Comparison of ENCODE assay signal across 9 cellular contexts in genomic region chr14:26730929-26731618, GRCh38.
DNase-seq lines count a peak whose midpoint lies in the region; ATAC-seq, FAIRE-seq and TF ChIP-seq lines count a peak whose summit lies in the region.
"Had no signal": no experiment of that assay in that cellular context is flagged by ENCODE, and none has a peak within 500 bp of the region (broad histone marks: within the 10 kb centered on the region; RNA-seq: fewer than 3 reads in every experiment).

No MANE protein-coding gene starts in this region.

- H3K4me2 ChIP-seq in A549 (no peak overlapping the region), hepatocyte (no peak overlapping the region)

- no peaks in the 10 kb centered on the region for H3K9me3 ChIP-seq in A549
- H3K9me3 ChIP-seq in HEK293 (ENCODE audit: control insufficient read depth, insufficient read depth, low read depth, low read length) = no peaks in the 10 kb centered on the region
- no peaks in the 10 kb centered on the region for H3K9me3 ChIP-seq in RWPE2 (ENCODE audit: severe bottlenecking)
- no peaks in the 10 kb centered on the region for H3K9me3 ChIP-seq in hepatocyte (ENCODE audit: low read depth)

- TF ChIP-seq EP300 in A549 (IDR thresholded peaks at IDR 0.05) = no peak

- no peak overlapping the region for H2AFZ ChIP-seq in hepatocyte

- H3K4me1 ChIP-seq in A549 (no peaks in the 10 kb centered on the region), HEK293 (ENCODE audit: control insufficient read depth, insufficient read depth, low read length) (no peaks in the 10 kb centered on the region), RWPE2 (ENCODE audit: insufficient read depth, poor library complexity, severe bottlenecking) (no peaks in the 10 kb centered on the region), hepatocyte (ENCODE audit: insufficient read depth) (no peaks in the 10 kb centered on the region)

- H3K27me3 ChIP-seq in RWPE2 (ENCODE audit: insufficient read depth, poor library complexity, severe bottlenecking) (peaks cover 4% of the 10 kb centered on the region), hepatocyte (no peaks in the 10 kb centered on the region)

- H4K20me1 ChIP-seq in hepatocyte (ENCODE audit: insufficient read depth, poor library complexity, severe bottlenecking) = no peaks in the 10 kb centered on the region

- CTCF ChIA-PET in A549 (lab: Yijun Ruan, JAX) (interaction anchor here (0.6 to 1.7 kb wide), 4 partner anchors 11 to 35 kb away, joined by 3 to 4 read pairs (median 3); no protein-coding TSS in a partner anchor), HEK293 (lab: Yijun Ruan, JAX) (interaction anchor here (0.6 to 1.1 kb wide), 2 partner anchors 231 to 337 kb away, joined by 3 to 7 read pairs; no protein-coding TSS in a partner anchor)

- H3K27ac ChIP-seq in A549 (no peak overlapping the region), HEK293 (ENCODE audit: extremely low read depth, low read depth, low read length) (no peak overlapping the region), RWPE2 (ENCODE audit: poor library complexity, severe bottlenecking) (no peak overlapping the region), hepatocyte (no peak overlapping the region)

- DNase-seq in A549 (ENCODE audit: low read depth in 1 of 2, low spot score in 1 of 2) (peak in 1 of 2 experiments; percentile 24), RWPE2 (ENCODE audit: low spot score) (no peak), hepatocyte (ENCODE audit: low spot score) (peak; percentile 30), GF-D8 (lab: John Stamatoyannopoulos, UW) (no peak), retina (no peak)
- DNase-seq in activated CD4-positive, alpha-beta T cell treated with anti-CD3 and anti-CD28 coated beads, Interleukin-2, amount 50 U/mL, for 48 hours = no peak
- DNase-seq: activated CD4-positive, alpha-beta T cell treated with anti-CD3 and anti-CD28 coated beads, Interleukin-2, amount 10 ng/mL, durations not matched to agents 24 days and 14 days had no signal

- 65% methylated on average over 4 of the region's 4 CpGs for WGBS in A549 (ENCODE audit: missing lambda C conversion rate)
- whole genome bisulfite sequencing in hepatocyte (ENCODE audit: low lambda C conversion rate, missing lambda C conversion rate) = 79% methylated on average over 4 of the region's 4 CpGs

- peak in 1 of 2 experiments; percentile 39; a peak in 2 of 5 replicates for TF ChIP-seq RAD21 in A549 (conservative IDR thresholded peaks at IDR 0.05 in 1 of 2, IDR thresholded peaks at IDR 0.05 in 1 of 2)

- peak; percentile 24; the same call in 2 of the 3 replicates for TF ChIP-seq CTCF in A549 (IDR thresholded peaks at IDR 0.05)
- no peak for TF ChIP-seq CTCF in HEK293 (tag by site-specific recombination; IDR thresholded peaks at IDR 0.05)
- TF ChIP-seq CTCF in RWPE2 (IDR thresholded peaks at IDR 0.05; ENCODE audit: poor library complexity, severe bottlenecking) = peak; percentile 66
- TF ChIP-seq CTCF in hepatocyte (IDR thresholded peaks at IDR 0.05; ENCODE audit: poor library complexity) = peak; percentile 50

- no peaks in the 10 kb centered on the region for H3K79me2 ChIP-seq in hepatocyte

- H3K36me3 ChIP-seq in HEK293 (ENCODE audit: control insufficient read depth in 2 of 2, insufficient read depth in 1 of 2, low read length in 2 of 2) = no peaks in the 10 kb centered on the region
- H3K36me3 ChIP-seq in RWPE2 (ENCODE audit: low read depth) = no peaks in the 10 kb centered on the region
- no peaks in the 10 kb centered on the region for H3K36me3 ChIP-seq in hepatocyte (replicated peaks; ENCODE audit: insufficient read depth, low read depth)

- no peak overlapping the region for H3K4me3 ChIP-seq in A549
- H3K4me3 ChIP-seq in HEK293 (ENCODE audit: low read depth, low read length) = no peak overlapping the region
- no peak overlapping the region for H3K4me3 ChIP-seq in RWPE2 (ENCODE audit: severe bottlenecking)
- H3K4me3 ChIP-seq in hepatocyte = no peak overlapping the region

- peak in 1 of 2 experiments; percentile 74; a peak in 3 of 6 replicates for ATAC-seq in A549
- peak; percentile 31; the same call in 1 of the 3 replicates for ATAC-seq in RWPE2 (ENCODE audit: low read depth)
- no peak for ATAC-seq in HG03457 (IDR thresholded peaks at IDR 0.05; ENCODE audit: unreplicated experiment)

- POLR2A ChIA-PET in A549 (lab: Yijun Ruan, JAX) (no interaction called here), HEK293 (lab: Yijun Ruan, JAX) (no interaction called here)

- TF ChIP-seq POLR2A in A549 (IDR thresholded peaks at IDR 0.05; ENCODE audit: low read length) = no peak

- H3K9me2 ChIP-seq in hepatocyte (replicated peaks; ENCODE audit: insufficient read depth) = no peaks in the 10 kb centered on the region

- FAIRE-seq in A549 (lab: Jason Lieb, UNC) = no peak

TF ChIP-seq in A549, 52 proteins besides CTCF, POLR2A, EP300 and RAD21:
- TF ChIP-seq HOXB13 (CRISPR knock-in tag; IDR thresholded peaks at IDR 0.05; ENCODE audit: low read depth) (no peak), SMC3 (IDR thresholded peaks at IDR 0.05) (peak; percentile 13; the same call in 2 of the 3 replicates), TFCP2L1 (CRISPR knock-in tag; IDR thresholded peaks at IDR 0.05) (no peak), ZFP36 (IDR thresholded peaks at IDR 0.05; ENCODE audit: borderline replicate concordance, partially characterized antibody) (no peak)

TF ChIP-seq in HEK293, 187 proteins besides CTCF, POLR2A, EP300 and RAD21:
- TF ChIP-seq ZNF626 (tag by site-specific recombination; IDR thresholded peaks at IDR 0.05) = no peak
- 0 out of 2 replicates have a peak, but pooled peaks have one; percentile 7 for TF ChIP-seq ZNF654 (tag by site-specific recombination; IDR thresholded peaks at IDR 0.05; ENCODE audit: low read depth)
- no peak for TF ChIP-seq ZNF510 (tag by site-specific recombination; IDR thresholded peaks at IDR 0.05; ENCODE audit: insufficient replicate concordance)
- no peak for TF ChIP-seq ZBTB48 (tag by site-specific recombination; IDR thresholded peaks at IDR 0.05)

Comparison
In these comparisons a context has a peak if more than half of its experiments do, and no peak if none do; other contexts are left out.
1. Of the 5 proteins assayed by ChIP-seq in both HEK293 and A549: peak only in HEK293: none; only in A549: CTCF; in both: none; in neither: 4.